In genomic region chrX:33041141-33041540, GRCh38 we compare ENCODE assay signal across 28 cellular contexts.
"Had no signal": no experiment of that assay in that cellular context is flagged by ENCODE, and none has a peak within 500 bp of the region (broad histone marks: within the 10 kb centered on the region; RNA-seq: fewer than 3 reads in every experiment).

No MANE protein-coding gene starts in this region.

- DNase-seq: heart left ventricle; hypothalamus; immature natural killer cell; islet precursor cell; left ventricle myocardium inferior; naive B cell; natural killer cell; nephron progenitor cell; occipital lobe; ovary; posterior cingulate gyrus; retina; stimulated activated CD4-positive, alpha-beta T cell treated with anti-CD3 and anti-CD28 coated beads, Interleukin-4, amount 100 ng/mL, for 24 hours; stimulated activated naive CD4-positive, alpha-beta T cell treated with Interleukin-2 at 50 U/mL for 16 hours; stimulated activated naive CD8-positive, alpha-beta T cell treated with anti-CD3 and anti-CD28 coated beads, Interleukin-15, amount 100 ng/mL, for 72 hours; substantia nigra; thyroid gland; upper lobe of right lung had no signal

- H3K27me3 ChIP-seq: heart left ventricle, neural progenitor cell, neutrophil, ovary, thyroid gland, upper lobe of right lung had no signal

- H3K4me3 Mint-ChIP-seq: immature natural killer cell; mesothelial cell of epicardium; naive B cell; natural killer cell; nephron progenitor cell; neural progenitor cell; stimulated activated memory B cell treated with anti-CD40 and anti-IgM and Interleukin-4, amounts not matched to agents 10 μg/mL and 1 μg/mL and 100 μg/mL, for 72 hours; stimulated activated naive CD8-positive, alpha-beta T cell treated with anti-CD3 and anti-CD28 coated beads, Interleukin-15, amount 100 ng/mL, for 72 hours had no signal

- ATAC-seq: heart left ventricle; natural killer cell; right cardiac atrium; sciatic nerve; stimulated activated memory B cell treated with anti-CD40 and anti-IgM and Interleukin-4, amounts not matched to agents 10 μg/mL and 1 μg/mL and 100 μg/mL, for 72 hours; stimulated activated naive CD8-positive, alpha-beta T cell treated with anti-CD3 and anti-CD28 coated beads, Interleukin-15, amount 100 ng/mL, for 72 hours; upper lobe of right lung had no signal

- H3K4me1 Mint-ChIP-seq: immature natural killer cell; mesothelial cell of epicardium; naive B cell; natural killer cell; nephron progenitor cell; neural progenitor cell; stimulated activated memory B cell treated with anti-CD40 and anti-IgM and Interleukin-4, amounts not matched to agents 10 μg/mL and 1 μg/mL and 100 μg/mL, for 72 hours; stimulated activated naive CD8-positive, alpha-beta T cell treated with anti-CD3 and anti-CD28 coated beads, Interleukin-15, amount 100 ng/mL, for 72 hours had no signal

- H2AFZ ChIP-seq: neural progenitor cell had no signal

- H3K27ac Mint-ChIP-seq: immature natural killer cell; mesothelial cell of epicardium; naive B cell; natural killer cell; nephron progenitor cell; neural progenitor cell; stimulated activated memory B cell treated with anti-CD40 and anti-IgM and Interleukin-4, amounts not matched to agents 10 μg/mL and 1 μg/mL and 100 μg/mL, for 72 hours; stimulated activated naive CD8-positive, alpha-beta T cell treated with anti-CD3 and anti-CD28 coated beads, Interleukin-15, amount 100 ng/mL, for 72 hours had no signal

- H3K9me3 ChIP-seq: heart left ventricle, left ventricle myocardium inferior, neutrophil, ovary, prostate gland, thyroid gland, upper lobe of right lung had no signal

- H3K36me3 Mint-ChIP-seq: immature natural killer cell; naive B cell; natural killer cell; neural progenitor cell; stimulated activated memory B cell treated with anti-CD40 and anti-IgM and Interleukin-4, amounts not matched to agents 10 μg/mL and 1 μg/mL and 100 μg/mL, for 72 hours had no signal

- H3K36me3 ChIP-seq: left ventricle myocardium inferior, neural progenitor cell, neutrophil, ovary, prostate gland, thyroid gland, upper lobe of right lung had no signal

- H3K9me3 Mint-ChIP-seq: nephron progenitor cell; neural progenitor cell; stimulated activated memory B cell treated with anti-CD40 and anti-IgM and Interleukin-4, amounts not matched to agents 10 μg/mL and 1 μg/mL and 100 μg/mL, for 72 hours; stimulated activated naive CD8-positive, alpha-beta T cell treated with anti-CD3 and anti-CD28 coated beads, Interleukin-15, amount 100 ng/mL, for 72 hours had no signal

- H3K9ac ChIP-seq: neural progenitor cell had no signal

- FAIRE-seq: urothelium cell line had no signal

- H3K4me3 ChIP-seq: heart left ventricle, left ventricle myocardium inferior, lung, neural progenitor cell, ovary, prostate gland, skin epidermis, thyroid gland, upper lobe of right lung had no signal

- H3K27ac ChIP-seq: heart left ventricle, left ventricle myocardium inferior, neural progenitor cell, neutrophil, ovary, prostate gland, skin epidermis, thyroid gland, upper lobe of right lung had no signal

- H3K4me2 ChIP-seq: neural progenitor cell had no signal

- H3K4me1 ChIP-seq: heart left ventricle, left ventricle myocardium inferior, neural progenitor cell, prostate gland, thyroid gland, upper lobe of right lung had no signal

- H3K27me3 Mint-ChIP-seq: naive B cell; stimulated activated memory B cell treated with anti-CD40 and anti-IgM and Interleukin-4, amounts not matched to agents 10 μg/mL and 1 μg/mL and 100 μg/mL, for 72 hours; stimulated activated naive CD8-positive, alpha-beta T cell treated with anti-CD3 and anti-CD28 coated beads, Interleukin-15, amount 100 ng/mL, for 72 hours had no signal
